21 cellular contexts compared by ENCODE assay signal in the genomic region with DNA sequence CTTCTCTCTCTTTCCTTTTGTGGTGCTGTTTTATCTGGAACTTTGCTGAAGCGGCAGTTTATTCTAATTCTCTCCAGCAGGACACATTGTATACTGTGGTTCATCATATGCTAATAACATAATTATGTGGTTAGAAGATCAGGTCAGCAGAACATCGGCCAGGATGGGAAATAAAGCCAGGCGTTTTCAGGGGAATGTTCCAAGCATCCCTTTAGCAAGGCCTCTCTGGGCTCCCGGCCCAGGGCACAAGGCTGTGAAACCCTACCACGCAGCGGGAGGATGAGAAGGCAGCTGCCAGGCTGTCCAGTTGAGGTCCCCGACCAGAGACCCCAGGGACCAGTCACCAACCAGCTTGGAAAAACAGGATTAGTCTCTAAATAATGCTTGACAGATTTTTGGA.
DNase-seq lines count a peak whose midpoint lies in the region; ATAC-seq and TF ChIP-seq lines count a peak whose summit lies in the region.
"Had no signal": no experiment of that assay in that cellular context is flagged by ENCODE, and none has a peak within 500 bp of the region (broad histone marks: within the 10 kb centered on the region; RNA-seq: fewer than 3 reads in every experiment).

No MANE protein-coding gene starts in this region.

- TF ChIP-seq CTCF in esophagus muscularis mucosa (IDR thresholded peaks at IDR 0.05) (no peak), left lung (IDR thresholded peaks at IDR 0.05) (no peak), sigmoid colon (IDR thresholded peaks at IDR 0.05) (no peak), natural killer cell (IDR thresholded peaks at IDR 0.05) (no peak)

- TF ChIP-seq POLR2A in esophagus muscularis mucosa (IDR thresholded peaks at IDR 0.05; ENCODE audit: low read depth) = no peak
- TF ChIP-seq POLR2A in sigmoid colon (IDR thresholded peaks at IDR 0.05) = no peak

- no peaks in the 10 kb centered on the region for H3K4me1 Mint-ChIP-seq in natural killer cell
- H3K4me1 Mint-ChIP-seq: activated CD8-positive, alpha-beta memory T cell treated with anti-CD3 and anti-CD28 coated beads, Interleukin-2, amount 10 ng/mL, durations not matched to agents 7 days and 5 days; endodermal cell; IgD-negative memory B cell had no signal

- TF ChIP-seq EP300 in esophagus muscularis mucosa (IDR thresholded peaks at IDR 0.05) = no peak
- no peak for TF ChIP-seq EP300 in sigmoid colon (IDR thresholded peaks at IDR 0.05)

- H3K9me3 ChIP-seq in adipocyte (ENCODE audit: control insufficient read depth, low read length) (no peaks in the 10 kb centered on the region), esophagus muscularis mucosa (no peaks in the 10 kb centered on the region), left lung (peaks cover 0 to 13% of the 10 kb centered on the region in 2 donors), sigmoid colon (no peaks in the 10 kb centered on the region)
- H3K9me3 ChIP-seq: BLaER1 had no signal

- WGBS in esophagus muscularis mucosa = 49% methylated on average over 7 of the region's 7 CpGs
- 74 to 75% methylated on average over 7 of the region's 7 CpGs for WGBS in sigmoid colon, 2 donors

- no peaks in the 10 kb centered on the region for H3K36me3 Mint-ChIP-seq in natural killer cell
- H3K36me3 Mint-ChIP-seq: activated CD8-positive, alpha-beta memory T cell treated with anti-CD3 and anti-CD28 coated beads, Interleukin-2, amount 10 ng/mL, durations not matched to agents 7 days and 5 days had no signal

- no peak overlapping the region for H3K4me3 Mint-ChIP-seq in natural killer cell
- H3K4me3 Mint-ChIP-seq: activated CD8-positive, alpha-beta memory T cell treated with anti-CD3 and anti-CD28 coated beads, Interleukin-2, amount 10 ng/mL, durations not matched to agents 7 days and 5 days; endodermal cell; H9; IgD-negative memory B cell had no signal

- intact Hi-C loops in esophagus muscularis mucosa (cut with DNase I) = no loop called here
- intact Hi-C loops in left lung (cut with DNase I) = no loop called here
- intact Hi-C loops in sigmoid colon (cut with DNase I) = no loop called here
- intact Hi-C loops in natural killer cell (cut with micrococcal nuclease) = no loop called here

- no peak overlapping the region for H3K9ac ChIP-seq in adipocyte (ENCODE audit: low read length)
- H3K9ac ChIP-seq: BLaER1 had no signal

- H3K27me3 ChIP-seq in adipocyte (replicated peaks; ENCODE audit: control insufficient read depth, insufficient read depth, low read length) (no peaks in the 10 kb centered on the region), esophagus muscularis mucosa (no peaks in the 10 kb centered on the region), left lung (no peaks in the 10 kb centered on the region), sigmoid colon (no peaks in the 10 kb centered on the region)
- H3K27me3 ChIP-seq: BLaER1 had no signal

- H3K27ac Mint-ChIP-seq in natural killer cell = no peak overlapping the region
- H3K27ac Mint-ChIP-seq: activated CD8-positive, alpha-beta memory T cell treated with anti-CD3 and anti-CD28 coated beads, Interleukin-2, amount 10 ng/mL, durations not matched to agents 7 days and 5 days; activated naive CD4-positive, alpha-beta T cell treated with anti-CD3 and anti-CD28 coated beads, Interleukin-2, amount 50 U/mL, for 72 hours; endodermal cell; IgD-negative memory B cell had no signal

- DNase-seq in adipocyte (ENCODE audit: low read depth) (peak; percentile 4), esophagus muscularis mucosa (ENCODE audit: extremely low spot score) (no peak), left lung (peak; percentile 51 to 69), sigmoid colon (no peak), natural killer cell (no peak), NCI-H2196 treated with DMSO at 0.1 percent for 48 hours (lab: John Stamatoyannopoulos, UW; ENCODE audit: unreplicated experiment) (no peak)
- DNase-seq in activated effector memory CD4-positive, alpha-beta T cell treated with Interleukin-2 at 50 U/mL for 16 hours = no peak
- DNase-seq: activated CD4-positive, alpha-beta T cell treated with anti-CD3 and anti-CD28 coated beads for 48 hours; activated CD8-positive, alpha-beta memory T cell treated with anti-CD3 and anti-CD28 coated beads, Interleukin-2, amount 10 ng/mL, durations not matched to agents 7 days and 5 days; Calu3; endodermal cell; H9; NCI-H1417; NCI-H510A treated with DMSO at 0.1 percent for 48 hours; PC-9; retina; stimulated activated CD8-positive, alpha-beta memory T cell treated with anti-CD3 and anti-CD28 coated beads, Interleukin-4, amount 100 ng/mL, for 48 hours had no signal

- peaks cover 17% of the 10 kb centered on the region for H3K4me1 ChIP-seq in adipocyte (ENCODE audit: control insufficient read depth, insufficient read depth, low read length)
- peaks cover 0 to 16% (median 12%) of the 10 kb centered on the region in 4 donors for H3K4me1 ChIP-seq in esophagus muscularis mucosa
- H3K4me1 ChIP-seq in left lung = no peaks in the 10 kb centered on the region
- peaks cover 0 to 9% (median 3%) of the 10 kb centered on the region in 4 donors for H3K4me1 ChIP-seq in sigmoid colon
- H3K4me1 ChIP-seq: BLaER1 had no signal

- ATAC-seq in left lung = peak; percentile 64
- no peak for ATAC-seq in natural killer cell
- ATAC-seq in HG02840 (IDR thresholded peaks at IDR 0.05; ENCODE audit: low FRiP score, unreplicated experiment) = no peak
- ATAC-seq: activated CD8-positive, alpha-beta memory T cell treated with anti-CD3 and anti-CD28 coated beads, Interleukin-2, amount 10 ng/mL, durations not matched to agents 7 days and 5 days; activated naive CD4-positive, alpha-beta T cell treated with anti-CD3 and anti-CD28 coated beads, Interleukin-2, amount 50 U/mL, for 72 hours had no signal

- H3K36me3 ChIP-seq in adipocyte (ENCODE audit: control insufficient read depth, insufficient read depth, low read length, severe bottlenecking) (no peaks in the 10 kb centered on the region), esophagus muscularis mucosa (no peaks in the 10 kb centered on the region), left lung (no peaks in the 10 kb centered on the region), sigmoid colon (no peaks in the 10 kb centered on the region)
- H3K36me3 ChIP-seq: BLaER1 had no signal

- H3K27ac ChIP-seq in esophagus muscularis mucosa (replicated peaks in 1 of 4) (peak overlapping the region; percentile 32 to 58 (median 36)), left lung (no peak overlapping the region), sigmoid colon (peak overlapping the region in 3 of 4 donors; percentile 23 to 60 (median 34))
- H3K27ac ChIP-seq: BLaER1, PC-9 had no signal

- H3K4me3 ChIP-seq in adipocyte (ENCODE audit: low read length) (no peak overlapping the region), esophagus muscularis mucosa (no peak overlapping the region), left lung (no peak overlapping the region), sigmoid colon (no peak overlapping the region)
- H3K4me3 ChIP-seq: BLaER1, PC-9 had no signal

- peaks cover 10 to 18% of the 10 kb centered on the region in 2 donors for H3K9me3 Mint-ChIP-seq in natural killer cell
- H3K9me3 Mint-ChIP-seq: H9 had no signal

- no peaks in the 10 kb centered on the region for H3K27me3 Mint-ChIP-seq in natural killer cell (ENCODE audit: low read depth in 2 of 2)
- H3K27me3 Mint-ChIP-seq: activated CD8-positive, alpha-beta memory T cell treated with anti-CD3 and anti-CD28 coated beads, Interleukin-2, amount 10 ng/mL, durations not matched to agents 7 days and 5 days had no signal

Comparison
In these comparisons a context has a peak if more than half of its experiments do, and no peak if none do; other contexts are left out.
1. DNase-seq: peak in adipocyte (single experiment) and left lung (2 of 2); none in esophagus muscularis mucosa (single experiment), sigmoid colon (single experiment), activated effector memory CD4-positive, alpha-beta T cell treated with Interleukin-2 at 50 U/mL for 16 hours (single experiment), natural killer cell (single experiment) and NCI-H2196 treated with DMSO at 0.1 percent for 48 hours (single experiment).
2. H3K27ac ChIP-seq: peak in esophagus muscularis mucosa (4 of 4) and sigmoid colon (3 of 4); none in left lung (0 of 2).